Comparison of ENCODE assay signal across 22 cellular contexts in genomic region chr18:55491606-55492005, GRCh38.
"Had no signal": no experiment of that assay in that cellular context is flagged by ENCODE, and none has a peak within 500 bp of the region (broad histone marks: within the 10 kb centered on the region; RNA-seq: fewer than 3 reads in every experiment).

No MANE protein-coding gene starts in this region.

- H3K9me3 ChIP-seq: esophagus squamous epithelium, heart right ventricle, left lung, right atrium auricular region, testis, tibial artery had no signal

- H3K79me2 ChIP-seq: parathyroid adenoma had no signal

- H2AFZ ChIP-seq: neural progenitor cell, parathyroid adenoma had no signal

- H3K4me2 ChIP-seq: neural progenitor cell had no signal

- H3K4me3 ChIP-seq: coronary artery, esophagus squamous epithelium, heart right ventricle, left lung, neural progenitor cell, right atrium auricular region, testis, tibial artery had no signal

- H3K36me3 ChIP-seq: esophagus squamous epithelium, heart right ventricle, left lung, neural progenitor cell, right atrium auricular region, tibial artery had no signal

- DNase-seq: dermis blood vessel endothelial cell; effector memory CD4-positive, alpha-beta T cell; esophagus squamous epithelium; foreskin melanocyte; glutamatergic neuron; heart right ventricle; hippocampal formation; left cardiac atrium; left lung; mesenchymal stem cell; naive thymus-derived CD4-positive, alpha-beta T cell; stimulated activated CD4-positive, alpha-beta T cell treated with anti-CD3 and anti-CD28 coated beads, Interleukin-4, amount 100 ng/mL, for 4 hours; stimulated activated naive CD8-positive, alpha-beta T cell treated with anti-CD3 and anti-CD28 coated beads, Interleukin-15, Interleukin-2, amounts not matched to agents 100 U/mL and 50 U/mL, for 24 hours; substantia nigra; testis; tibial artery had no signal

- H3K27ac ChIP-seq: coronary artery, esophagus squamous epithelium, heart right ventricle, left lung, neural progenitor cell, parathyroid adenoma, right atrium auricular region, testis, tibial artery had no signal

- H3K9ac ChIP-seq: neural progenitor cell, parathyroid adenoma had no signal

- H3K4me1 ChIP-seq: parathyroid adenoma, tibial artery had no signal

- ATAC-seq: heart right ventricle; left cardiac atrium; left lung; naive thymus-derived CD4-positive, alpha-beta T cell; sciatic nerve; stimulated activated memory B cell treated with anti-CD40 and anti-IgM and Interleukin-4, amounts not matched to agents 10 μg/mL and 1 μg/mL and 100 μg/mL, for 72 hours; stimulated activated naive CD8-positive, alpha-beta T cell treated with anti-CD3 and anti-CD28 coated beads, Interleukin-15, Interleukin-2, amounts not matched to agents 100 U/mL and 50 U/mL, for 24 hours had no signal

- H3K27me3 ChIP-seq: esophagus squamous epithelium, heart right ventricle, left lung, neural progenitor cell, right atrium auricular region, testis, tibial artery had no signal
